7 cellular contexts compared by ENCODE assay signal in the genomic region with DNA sequence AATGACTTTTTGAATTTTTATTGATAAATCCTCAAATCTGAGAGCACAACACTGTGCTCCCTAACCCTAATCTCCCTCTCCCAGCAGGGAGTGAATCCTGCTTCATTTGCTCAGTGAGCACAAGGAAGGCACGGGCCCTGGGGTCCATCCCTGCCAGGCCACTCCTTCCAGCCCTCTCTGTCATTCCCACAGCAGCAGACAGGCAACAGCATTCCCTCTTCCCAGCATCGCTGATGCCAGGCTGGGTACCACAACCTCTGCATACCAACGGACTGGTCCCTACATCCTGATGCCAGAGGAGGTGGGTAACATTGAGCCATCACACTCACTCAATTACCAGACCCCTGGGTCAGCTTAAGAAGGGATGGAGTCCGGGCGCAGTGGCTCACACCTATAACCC.
"Had no signal": no experiment of that assay in that cellular context is flagged by ENCODE, and none has a peak within 500 bp of the region (broad histone marks: within the 10 kb centered on the region; RNA-seq: fewer than 3 reads in every experiment).

No MANE protein-coding gene starts in this region.

- H3K4me3 Mint-ChIP-seq: GM23338, H9, IgD-negative memory B cell had no signal

- FAIRE-seq: H1, H54, HTR-8/SVneo had no signal

- DNase-seq: H9, HCEC 1CT had no signal

- H3K27ac Mint-ChIP-seq: GM23338, H9 had no signal

- H3K4me3 ChIP-seq: GM23338 had no signal

- ATAC-seq: GM23338 had no signal

- H3K9me3 Mint-ChIP-seq: GM23338, H9, IgD-negative memory B cell had no signal

- H3K27me3 Mint-ChIP-seq: IgD-negative memory B cell had no signal

- H3K4me2 ChIP-seq: GM23338 had no signal

- H2AFZ ChIP-seq: GM23338 had no signal
